Comparison of ENCODE assay signal across 2 cellular contexts in the genomic region with DNA sequence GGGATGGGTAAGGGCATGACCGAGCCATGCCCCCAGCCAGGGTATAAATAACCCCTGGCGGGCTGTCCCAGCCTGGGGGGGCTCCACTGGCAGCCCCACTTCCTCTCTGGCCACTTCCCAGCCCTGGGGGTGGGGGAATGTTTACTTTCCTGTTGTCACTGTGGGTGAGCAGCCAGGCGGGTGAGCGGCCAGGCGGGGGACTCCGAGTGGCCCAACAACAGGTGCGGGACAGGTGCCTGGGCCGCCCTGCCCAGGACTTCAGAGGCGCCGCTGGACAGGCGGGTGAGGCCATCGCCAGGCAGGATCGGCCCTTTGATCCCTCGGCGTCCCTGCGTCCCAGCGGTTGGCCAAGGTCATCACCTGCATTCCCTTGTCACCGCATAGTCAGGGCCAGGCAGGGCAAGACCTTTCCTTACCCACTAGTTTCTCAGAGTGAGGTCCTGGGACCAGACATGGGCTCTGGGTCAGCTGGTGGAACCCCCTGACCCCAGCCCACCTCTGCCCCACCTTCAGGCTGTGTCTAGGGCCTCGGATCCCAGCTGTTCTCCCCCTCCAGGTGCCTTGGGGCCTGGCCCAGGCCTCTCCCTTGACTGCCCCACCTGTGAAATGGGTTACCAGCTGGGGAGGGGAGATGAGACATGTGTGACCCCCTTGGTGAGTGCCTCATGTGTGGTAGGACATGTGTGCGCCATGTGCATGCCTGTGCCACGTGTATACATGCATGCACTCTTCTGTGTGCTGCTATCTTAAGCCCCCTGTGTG.
TF ChIP-seq lines count a peak whose summit lies in the region.

No MANE protein-coding gene starts in this region.

TF ChIP-seq in SK-N-SH, 30 proteins besides CTCF, POLR2A, EP300 and RAD21 (continued from another document):
- TF ChIP-seq, protein P1, sequence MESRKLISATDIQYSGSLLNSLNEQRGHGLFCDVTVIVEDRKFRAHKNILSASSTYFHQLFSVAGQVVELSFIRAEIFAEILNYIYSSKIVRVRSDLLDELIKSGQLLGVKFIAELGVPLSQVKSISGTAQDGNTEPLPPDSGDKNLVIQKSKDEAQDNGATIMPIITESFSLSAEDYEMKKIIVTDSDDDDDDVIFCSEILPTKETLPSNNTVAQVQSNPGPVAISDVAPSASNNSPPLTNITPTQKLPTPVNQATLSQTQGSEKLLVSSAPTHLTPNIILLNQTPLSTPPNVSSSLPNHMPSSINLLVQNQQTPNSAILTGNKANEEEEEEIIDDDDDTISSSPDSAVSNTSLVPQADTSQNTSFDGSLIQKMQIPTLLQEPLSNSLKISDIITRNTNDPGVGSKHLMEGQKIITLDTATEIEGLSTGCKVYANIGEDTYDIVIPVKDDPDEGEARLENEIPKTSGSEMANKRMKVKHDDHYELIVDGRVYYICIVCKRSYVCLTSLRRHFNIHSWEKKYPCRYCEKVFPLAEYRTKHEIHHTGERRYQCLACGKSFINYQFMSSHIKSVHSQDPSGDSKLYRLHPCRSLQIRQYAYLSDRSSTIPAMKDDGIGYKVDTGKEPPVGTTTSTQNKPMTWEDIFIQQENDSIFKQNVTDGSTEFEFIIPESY (IDR thresholded peaks at IDR 0.05; ENCODE audit: borderline replicate concordance, low read depth) = no peak
- TF ChIP-seq TAF1 (IDR thresholded peaks at IDR 0.05; ENCODE audit: borderline replicate concordance, low read depth, low read length) (no peak), GATA2 (CRISPR knock-in tag; IDR thresholded peaks at IDR 0.05) (no peak), SMC3 (IDR thresholded peaks at IDR 0.05; ENCODE audit: low read depth, low read length) (no peak), NFIC (IDR thresholded peaks at IDR 0.05; ENCODE audit: borderline replicate concordance) (no peak), RFX5 (IDR thresholded peaks at IDR 0.05; ENCODE audit: low read length) (no peak), MXI1 (IDR thresholded peaks at IDR 0.05; ENCODE audit: low read depth, low read length) (no peak), TEAD4 (IDR thresholded peaks at IDR 0.05; ENCODE audit: borderline replicate concordance, insufficient read depth) (no peak), EZH2phosphoT487 (IDR thresholded peaks at IDR 0.05; ENCODE audit: borderline replicate concordance, low read depth) (no peak), GABPA (IDR thresholded peaks at IDR 0.05; ENCODE audit: low read depth) (no peak)
- TF ChIP-seq, protein P2, sequence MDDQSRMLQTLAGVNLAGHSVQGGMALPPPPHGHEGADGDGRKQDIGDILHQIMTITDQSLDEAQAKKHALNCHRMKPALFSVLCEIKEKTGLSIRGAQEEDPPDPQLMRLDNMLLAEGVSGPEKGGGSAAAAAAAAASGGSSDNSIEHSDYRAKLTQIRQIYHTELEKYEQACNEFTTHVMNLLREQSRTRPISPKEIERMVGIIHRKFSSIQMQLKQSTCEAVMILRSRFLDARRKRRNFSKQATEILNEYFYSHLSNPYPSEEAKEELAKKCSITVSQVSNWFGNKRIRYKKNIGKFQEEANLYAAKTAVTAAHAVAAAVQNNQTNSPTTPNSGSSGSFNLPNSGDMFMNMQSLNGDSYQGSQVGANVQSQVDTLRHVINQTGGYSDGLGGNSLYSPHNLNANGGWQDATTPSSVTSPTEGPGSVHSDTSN (IDR thresholded peaks at IDR 0.05) = no peak

TF ChIP-seq in SK-N-SH treated with all-trans-retinoic acid at 6 μM for 48 hours, 23 proteins besides CTCF, POLR2A, EP300 and RAD21 (continued from another document):
- TF ChIP-seq, protein P3, sequence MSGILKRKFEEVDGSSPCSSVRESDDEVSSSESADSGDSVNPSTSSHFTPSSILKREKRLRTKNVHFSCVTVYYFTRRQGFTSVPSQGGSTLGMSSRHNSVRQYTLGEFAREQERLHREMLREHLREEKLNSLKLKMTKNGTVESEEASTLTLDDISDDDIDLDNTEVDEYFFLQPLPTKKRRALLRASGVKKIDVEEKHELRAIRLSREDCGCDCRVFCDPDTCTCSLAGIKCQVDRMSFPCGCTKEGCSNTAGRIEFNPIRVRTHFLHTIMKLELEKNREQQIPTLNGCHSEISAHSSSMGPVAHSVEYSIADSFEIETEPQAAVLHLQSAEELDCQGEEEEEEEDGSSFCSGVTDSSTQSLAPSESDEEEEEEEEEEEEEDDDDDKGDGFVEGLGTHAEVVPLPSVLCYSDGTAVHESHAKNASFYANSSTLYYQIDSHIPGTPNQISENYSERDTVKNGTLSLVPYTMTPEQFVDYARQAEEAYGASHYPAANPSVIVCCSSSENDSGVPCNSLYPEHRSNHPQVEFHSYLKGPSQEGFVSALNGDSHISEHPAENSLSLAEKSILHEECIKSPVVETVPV (CRISPR knock-in tag; IDR thresholded peaks at IDR 0.05) = no peak
- TF ChIP-seq, protein P4, sequence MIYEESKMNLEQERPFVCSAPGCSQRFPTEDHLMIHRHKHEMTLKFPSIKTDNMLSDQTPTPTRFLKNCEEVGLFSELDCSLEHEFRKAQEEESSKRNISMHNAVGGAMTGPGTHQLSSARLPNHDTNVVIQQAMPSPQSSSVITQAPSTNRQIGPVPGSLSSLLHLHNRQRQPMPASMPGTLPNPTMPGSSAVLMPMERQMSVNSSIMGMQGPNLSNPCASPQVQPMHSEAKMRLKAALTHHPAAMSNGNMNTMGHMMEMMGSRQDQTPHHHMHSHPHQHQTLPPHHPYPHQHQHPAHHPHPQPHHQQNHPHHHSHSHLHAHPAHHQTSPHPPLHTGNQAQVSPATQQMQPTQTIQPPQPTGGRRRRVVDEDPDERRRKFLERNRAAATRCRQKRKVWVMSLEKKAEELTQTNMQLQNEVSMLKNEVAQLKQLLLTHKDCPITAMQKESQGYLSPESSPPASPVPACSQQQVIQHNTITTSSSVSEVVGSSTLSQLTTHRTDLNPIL (CRISPR knock-in tag; IDR thresholded peaks at IDR 0.05; ENCODE audit: low read depth) = no peak
- no peak for TF ChIP-seq ZNF565 (CRISPR knock-in tag; conservative IDR thresholded peaks at IDR 0.05; ENCODE audit: low read depth)
- TF ChIP-seq, protein P5, sequence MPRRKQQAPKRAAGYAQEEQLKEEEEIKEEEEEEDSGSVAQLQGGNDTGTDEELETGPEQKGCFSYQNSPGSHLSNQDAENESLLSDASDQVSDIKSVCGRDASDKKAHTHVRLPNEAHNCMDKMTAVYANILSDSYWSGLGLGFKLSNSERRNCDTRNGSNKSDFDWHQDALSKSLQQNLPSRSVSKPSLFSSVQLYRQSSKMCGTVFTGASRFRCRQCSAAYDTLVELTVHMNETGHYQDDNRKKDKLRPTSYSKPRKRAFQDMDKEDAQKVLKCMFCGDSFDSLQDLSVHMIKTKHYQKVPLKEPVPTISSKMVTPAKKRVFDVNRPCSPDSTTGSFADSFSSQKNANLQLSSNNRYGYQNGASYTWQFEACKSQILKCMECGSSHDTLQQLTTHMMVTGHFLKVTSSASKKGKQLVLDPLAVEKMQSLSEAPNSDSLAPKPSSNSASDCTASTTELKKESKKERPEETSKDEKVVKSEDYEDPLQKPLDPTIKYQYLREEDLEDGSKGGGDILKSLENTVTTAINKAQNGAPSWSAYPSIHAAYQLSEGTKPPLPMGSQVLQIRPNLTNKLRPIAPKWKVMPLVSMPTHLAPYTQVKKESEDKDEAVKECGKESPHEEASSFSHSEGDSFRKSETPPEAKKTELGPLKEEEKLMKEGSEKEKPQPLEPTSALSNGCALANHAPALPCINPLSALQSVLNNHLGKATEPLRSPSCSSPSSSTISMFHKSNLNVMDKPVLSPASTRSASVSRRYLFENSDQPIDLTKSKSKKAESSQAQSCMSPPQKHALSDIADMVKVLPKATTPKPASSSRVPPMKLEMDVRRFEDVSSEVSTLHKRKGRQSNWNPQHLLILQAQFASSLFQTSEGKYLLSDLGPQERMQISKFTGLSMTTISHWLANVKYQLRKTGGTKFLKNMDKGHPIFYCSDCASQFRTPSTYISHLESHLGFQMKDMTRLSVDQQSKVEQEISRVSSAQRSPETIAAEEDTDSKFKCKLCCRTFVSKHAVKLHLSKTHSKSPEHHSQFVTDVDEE (CRISPR knock-in tag; IDR thresholded peaks at IDR 0.05) = no peak
- no peak for TF ChIP-seq BACH2 (CRISPR knock-in tag; IDR thresholded peaks at IDR 0.05; ENCODE audit: borderline replicate concordance)
- no peak for TF ChIP-seq GLIS3 (CRISPR knock-in tag; IDR thresholded peaks at IDR 0.05)
- no peak for TF ChIP-seq OSR1 (CRISPR knock-in tag; IDR thresholded peaks at IDR 0.05)
- no peak for TF ChIP-seq ARNTL (CRISPR knock-in tag; IDR thresholded peaks at IDR 0.05; ENCODE audit: borderline replicate concordance, low read depth)
- no peak for TF ChIP-seq ZC3H10 (CRISPR knock-in tag; IDR thresholded peaks at IDR 0.05)
- no peak for TF ChIP-seq ZNF70 (CRISPR knock-in tag; IDR thresholded peaks at IDR 0.05)
- no peak for TF ChIP-seq ZNF8 (CRISPR knock-in tag; IDR thresholded peaks at IDR 0.05)
- TF ChIP-seq TCF4 (CRISPR knock-in tag; IDR thresholded peaks at IDR 0.05; ENCODE audit: borderline replicate concordance) = no peak
- no peak for TF ChIP-seq PPARA (CRISPR knock-in tag; IDR thresholded peaks at IDR 0.05; ENCODE audit: borderline replicate concordance)
- no peak for TF ChIP-seq RARB (CRISPR knock-in tag; IDR thresholded peaks at IDR 0.05)
- no peak for TF ChIP-seq ISL1 (CRISPR knock-in tag; IDR thresholded peaks at IDR 0.05)
- TF ChIP-seq, protein P6, sequence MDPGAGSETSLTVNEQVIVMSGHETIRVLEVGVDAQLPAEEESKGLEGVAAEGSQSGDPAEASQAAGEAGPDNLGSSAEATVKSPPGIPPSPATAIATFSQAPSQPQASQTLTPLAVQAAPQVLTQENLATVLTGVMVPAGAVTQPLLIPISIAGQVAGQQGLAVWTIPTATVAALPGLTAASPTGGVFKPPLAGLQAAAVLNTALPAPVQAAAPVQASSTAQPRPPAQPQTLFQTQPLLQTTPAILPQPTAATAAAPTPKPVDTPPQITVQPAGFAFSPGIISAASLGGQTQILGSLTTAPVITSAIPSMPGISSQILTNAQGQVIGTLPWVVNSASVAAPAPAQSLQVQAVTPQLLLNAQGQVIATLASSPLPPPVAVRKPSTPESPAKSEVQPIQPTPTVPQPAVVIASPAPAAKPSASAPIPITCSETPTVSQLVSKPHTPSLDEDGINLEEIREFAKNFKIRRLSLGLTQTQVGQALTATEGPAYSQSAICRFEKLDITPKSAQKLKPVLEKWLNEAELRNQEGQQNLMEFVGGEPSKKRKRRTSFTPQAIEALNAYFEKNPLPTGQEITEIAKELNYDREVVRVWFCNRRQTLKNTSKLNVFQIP (CRISPR knock-in tag; IDR thresholded peaks at IDR 0.05; ENCODE audit: borderline replicate concordance, low read depth) = no peak
- no peak for TF ChIP-seq ZFP30 (CRISPR knock-in tag; IDR thresholded peaks at IDR 0.05)
- no peak for TF ChIP-seq SNAI2 (CRISPR knock-in tag; IDR thresholded peaks at IDR 0.05)
- no peak for TF ChIP-seq TOX (CRISPR knock-in tag; IDR thresholded peaks at IDR 0.05; ENCODE audit: borderline replicate concordance)
